In genomic region chr13:114136576-114136975, GRCh38 we compare ENCODE assay signal across 17 cellular contexts. TPM values are rescaled to one million over a fixed set of nuclear protein-coding genes. Genes with fewer than 3 reads are reported as not detected.
"Had no signal": no experiment of that assay in that cellular context is flagged by ENCODE, and none has a peak within 500 bp of the region (broad histone marks: within the 10 kb centered on the region; RNA-seq: fewer than 3 reads in every experiment).

No MANE protein-coding gene starts in this region.

- H3K27ac Mint-ChIP-seq: activated T-cell treated with anti-CD3 and anti-CD28 coated beads, Interleukin-2, amount 50 U/mL, for 72 hours; nephron progenitor cell had no signal

- FAIRE-seq: colon had no signal

- H3K27ac ChIP-seq: thyroid gland, vagina had no signal

- H3K9ac ChIP-seq: SK-N-SH had no signal

- H3K9me3 Mint-ChIP-seq: activated T-cell treated with anti-CD3 and anti-CD28 coated beads, Interleukin-2, amount 50 U/mL, for 72 hours; nephron progenitor cell had no signal

- H3K27me3 ChIP-seq: thyroid gland, vagina had no signal

- DNase-seq: activated CD4-positive, alpha-beta T cell treated with anti-CD3 and anti-CD28 coated beads for 4 hours; activated CD8-positive, alpha-beta memory T cell treated with anti-CD3 and anti-CD28 coated beads, Interleukin-2, amount 50 U/mL, for 48 hours; activated T-cell treated with anti-CD3 and anti-CD28 coated beads, Interleukin-2, amount 50 U/mL, for 72 hours; mesenchymal stem cell; nephron progenitor cell; SK-N-SH; stimulated activated CD4-positive, alpha-beta T cell treated with anti-CD3 and anti-CD28 coated beads, Interleukin-12 subunit alpha, Interleukin-12 subunit beta, amount 100 ng/mL, for 4 hours; thyroid gland had no signal

- H3K36me3 ChIP-seq: thyroid gland, vagina had no signal

- H3K4me3 ChIP-seq: thyroid gland, vagina had no signal

- H3K9me3 ChIP-seq: SK-N-SH, thyroid gland, vagina had no signal

- H3K4me3 Mint-ChIP-seq: activated T-cell treated with anti-CD3 and anti-CD28 coated beads, Interleukin-2, amount 50 U/mL, for 72 hours; nephron progenitor cell had no signal

- ATAC-seq: activated T-cell treated with anti-CD3 and anti-CD28 coated beads, Interleukin-2, amount 50 U/mL, for 72 hours; sciatic nerve had no signal

RNA-seq across cellular contexts. Expression of gene CFAP97D2, which starts 42.5 kb away (rescaled TPM):
- total RNA-seq: cardiac septum, kidney epithelial cell, liver, osteoblast, pulmonary artery endothelial cell, sciatic nerve, thyroid gland, vagina had no signal
- polyA plus RNA-seq: esophagus, liver, SK-N-SH had no signal
